Comparison of ENCODE assay signal across 19 cellular contexts in the genomic region with DNA sequence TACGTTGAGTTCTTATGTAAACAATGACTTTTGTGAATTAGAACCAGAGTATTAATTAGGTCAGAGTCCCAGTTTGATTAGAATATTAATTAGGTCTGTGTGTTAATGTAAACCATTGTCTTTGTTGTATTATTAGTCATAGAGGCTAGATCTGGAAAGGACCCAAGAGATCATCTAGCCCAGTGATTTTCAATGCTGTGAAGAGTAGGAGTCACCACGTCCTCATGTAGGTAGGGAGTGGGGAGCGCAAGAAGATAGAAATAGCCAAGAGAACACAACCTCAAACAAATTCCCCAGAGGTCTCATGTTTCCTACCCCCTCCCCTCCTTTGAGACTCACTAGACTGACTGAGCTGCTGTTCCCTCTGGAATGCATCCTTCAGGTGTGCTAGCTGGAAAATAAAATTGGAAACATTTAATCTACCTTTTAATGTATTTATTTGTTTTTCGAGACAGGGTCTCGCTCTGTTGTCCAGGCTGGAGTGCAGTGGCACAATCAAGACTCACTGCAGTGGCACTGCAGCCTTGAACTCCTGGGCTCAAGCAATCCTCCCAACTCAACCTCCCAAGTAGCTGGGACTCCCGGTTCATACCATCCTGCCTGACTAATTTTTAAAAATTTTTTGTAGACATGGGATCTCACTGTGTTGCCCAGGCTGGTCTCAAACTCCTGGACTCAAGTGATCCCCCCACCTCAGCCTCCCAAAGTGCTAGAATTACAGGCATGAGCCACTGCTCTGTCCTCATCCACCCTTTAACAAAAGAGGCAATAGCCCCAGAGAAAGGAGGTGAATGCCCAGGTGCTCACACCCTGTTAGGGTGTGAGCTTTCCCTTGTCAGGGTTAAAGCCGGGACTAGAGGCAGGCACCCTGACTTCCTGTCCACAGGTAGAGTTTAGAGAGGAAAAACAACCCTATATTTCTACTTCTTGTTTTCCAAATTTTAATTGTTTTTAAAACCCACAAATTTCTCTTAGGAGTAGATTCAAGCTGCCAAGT.
"Had no signal": no experiment of that assay in that cellular context is flagged by ENCODE, and none has a peak within 500 bp of the region (broad histone marks: within the 10 kb centered on the region; RNA-seq: fewer than 3 reads in every experiment).

No MANE protein-coding gene starts in this region.

- H3K4me3 ChIP-seq: body of pancreas, hepatocyte, lung, mucosa of descending colon, prostate gland, suprapubic skin, upper lobe of right lung had no signal

- DNase-seq: activated CD4-positive, alpha-beta T cell treated with anti-CD3 and anti-CD28 coated beads, Interleukin-2, amount 50 U/mL, for 1 hour; activated naive CD4-positive, alpha-beta T cell treated with anti-CD3 and anti-CD28 coated beads, Interleukin-2, amount 10 ng/mL, durations not matched to agents 7 days and 5 days; activated T-cell treated with anti-CD3 and anti-CD28 coated beads for 4 hours; body of pancreas; effector memory CD4-positive, alpha-beta T cell; left cardiac atrium; mucosa of descending colon; nucleus accumbens; stimulated activated CD4-positive, alpha-beta T cell treated with anti-CD3 and anti-CD28 coated beads, Interleukin-2, amount 100 ng/mL, for 24 hours; stimulated activated naive CD4-positive, alpha-beta T cell treated with Interleukin-2 at 50 U/mL for 16 hours; upper lobe of right lung had no signal

- H3K27me3 ChIP-seq: body of pancreas, hepatocyte, suprapubic skin, upper lobe of right lung had no signal

- H3K9me3 Mint-ChIP-seq: activated naive CD4-positive, alpha-beta T cell treated with anti-CD3 and anti-CD28 coated beads, Interleukin-2, amount 10 ng/mL, durations not matched to agents 7 days and 5 days; activated T-helper 17 cell treated with anti-CD3 and anti-CD28 coated beads, Interleukin-2, amount 50 U/mL, for 72 hours; natural killer cell treated with Interleukin-12 subunit alpha and Interleukin-12 subunit beta and Interleukin-15 and Interleukin-18, amount 100 ng/mL, for 72 hours had no signal

- H3K27me3 Mint-ChIP-seq: activated naive CD4-positive, alpha-beta T cell treated with anti-CD3 and anti-CD28 coated beads, Interleukin-2, amount 10 ng/mL, durations not matched to agents 7 days and 5 days; activated T-helper 17 cell treated with anti-CD3 and anti-CD28 coated beads, Interleukin-2, amount 50 U/mL, for 72 hours; natural killer cell treated with Interleukin-12 subunit alpha and Interleukin-12 subunit beta and Interleukin-15 and Interleukin-18, amount 100 ng/mL, for 72 hours had no signal

- H3K4me3 Mint-ChIP-seq: activated naive CD4-positive, alpha-beta T cell treated with anti-CD3 and anti-CD28 coated beads, Interleukin-2, amount 10 ng/mL, durations not matched to agents 7 days and 5 days; activated T-helper 17 cell treated with anti-CD3 and anti-CD28 coated beads, Interleukin-2, amount 50 U/mL, for 72 hours; natural killer cell treated with Interleukin-12 subunit alpha and Interleukin-12 subunit beta and Interleukin-15 and Interleukin-18, amount 100 ng/mL, for 72 hours had no signal

- H3K4me2 ChIP-seq: hepatocyte had no signal

- H3K36me3 Mint-ChIP-seq: activated naive CD4-positive, alpha-beta T cell treated with anti-CD3 and anti-CD28 coated beads, Interleukin-2, amount 10 ng/mL, durations not matched to agents 7 days and 5 days; natural killer cell treated with Interleukin-12 subunit alpha and Interleukin-12 subunit beta and Interleukin-15 and Interleukin-18, amount 100 ng/mL, for 72 hours had no signal

- H3K27ac Mint-ChIP-seq: activated naive CD4-positive, alpha-beta T cell treated with anti-CD3 and anti-CD28 coated beads, Interleukin-2, amount 10 ng/mL, durations not matched to agents 7 days and 5 days; activated T-helper 17 cell treated with anti-CD3 and anti-CD28 coated beads, Interleukin-2, amount 50 U/mL, for 72 hours; natural killer cell treated with Interleukin-12 subunit alpha and Interleukin-12 subunit beta and Interleukin-15 and Interleukin-18, amount 100 ng/mL, for 72 hours had no signal

- H3K4me1 ChIP-seq: prostate gland, suprapubic skin, upper lobe of right lung had no signal

- H3K4me1 Mint-ChIP-seq: activated naive CD4-positive, alpha-beta T cell treated with anti-CD3 and anti-CD28 coated beads, Interleukin-2, amount 10 ng/mL, durations not matched to agents 7 days and 5 days; activated T-helper 17 cell treated with anti-CD3 and anti-CD28 coated beads, Interleukin-2, amount 50 U/mL, for 72 hours had no signal

- H3K9me3 ChIP-seq: body of pancreas, mucosa of descending colon, prostate gland, suprapubic skin, upper lobe of right lung had no signal

- H2AFZ ChIP-seq: hepatocyte had no signal

- ATAC-seq: activated T-helper 17 cell treated with anti-CD3 and anti-CD28 coated beads, Interleukin-2, amount 50 U/mL, for 72 hours; body of pancreas; left cardiac atrium; mucosa of descending colon; natural killer cell treated with Interleukin-12 subunit alpha and Interleukin-12 subunit beta and Interleukin-15 and Interleukin-18, amount 100 ng/mL, for 72 hours; sciatic nerve; upper lobe of right lung had no signal

- H3K36me3 ChIP-seq: prostate gland, suprapubic skin, upper lobe of right lung had no signal

- H3K27ac ChIP-seq: body of pancreas, epithelial cell of prostate, hepatocyte, prostate gland, suprapubic skin, upper lobe of right lung had no signal
